Comparison of ENCODE assay signal across 25 cellular contexts in the genomic region with DNA sequence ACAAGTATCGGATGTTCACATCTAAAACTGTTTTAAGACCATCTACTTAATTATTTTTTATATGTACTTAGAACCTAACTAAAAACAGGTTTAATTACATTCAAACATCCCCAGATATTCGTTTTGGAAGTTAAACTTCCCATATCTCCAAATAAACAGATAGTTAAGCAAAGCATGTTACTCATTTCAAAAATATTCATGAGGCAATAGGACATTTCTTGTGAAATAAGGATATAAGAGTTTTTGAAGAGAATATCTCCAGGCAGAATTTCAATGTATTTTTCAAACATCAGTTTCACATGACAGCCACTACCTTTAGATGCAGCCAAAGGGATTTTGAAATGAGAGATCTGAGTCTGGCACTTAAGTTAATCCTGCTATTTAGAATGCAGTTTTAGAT.
A peak's percentile ranks its signal among the peaks of the same experiment; 100 is the strongest.
DNase-seq lines count a peak whose midpoint lies in the region; ATAC-seq and TF ChIP-seq lines count a peak whose summit lies in the region.
"Had no signal": no experiment of that assay in that cellular context is flagged by ENCODE, and none has a peak within 500 bp of the region (broad histone marks: within the 10 kb centered on the region; RNA-seq: fewer than 3 reads in every experiment).

No MANE protein-coding gene starts in this region.

- H3K4me3 ChIP-seq in BJ (ENCODE audit: low read depth, low read length) (no peak overlapping the region), IMR-90 (ENCODE audit: insufficient read depth, low read depth, low read length) (no peak overlapping the region), choroid plexus epithelial cell (ENCODE audit: low read depth, low read length) (no peak overlapping the region), foreskin fibroblast (ENCODE audit: low read depth in 1 of 2, low read length in 2 of 2) (no peak overlapping the region)
- H3K4me3 ChIP-seq: dorsolateral prefrontal cortex, gastrocnemius medialis, left lung, right lobe of liver had no signal

- H3K23ac ChIP-seq in IMR-90 (ENCODE audit: low read depth, low read length): no peak overlapping the region

- H3K27me3 Mint-ChIP-seq in T-cell: no peaks in the 10 kb centered on the region
- H3K27me3 Mint-ChIP-seq: central memory CD8-positive, alpha-beta T cell had no signal

- H3K27ac Mint-ChIP-seq in T-cell: no peak overlapping the region
- H3K27ac Mint-ChIP-seq: stimulated activated effector memory CD8-positive, alpha-beta T cell treated with anti-CD3 and anti-CD28 coated beads, Interleukin-12 subunit alpha, Interleukin-12 subunit beta, amount 100 ng/mL, for 72 hours had no signal

- no peaks in the 10 kb centered on the region for H3K4me1 Mint-ChIP-seq in T-cell
- H3K4me1 Mint-ChIP-seq: central memory CD8-positive, alpha-beta T cell; stimulated activated effector memory CD8-positive, alpha-beta T cell treated with anti-CD3 and anti-CD28 coated beads, Interleukin-12 subunit alpha, Interleukin-12 subunit beta, amount 100 ng/mL, for 72 hours had no signal

- peaks cover 8% of the 10 kb centered on the region for H3K9me3 ChIP-seq in IMR-90 (ENCODE audit: control insufficient read depth, insufficient read depth, low read length)
- H3K9me3 ChIP-seq: gastrocnemius medialis, right lobe of liver had no signal

- H4K8ac ChIP-seq in IMR-90 (ENCODE audit: low read depth in 2 of 2, low read length in 2 of 2): peak overlapping the region in 1 of 2 experiments; percentile 33; a peak in 1 of 4 replicates

- DNase-seq in BJ (ENCODE audit: low read depth): peak; percentile 31
- peak; percentile 79 for DNase-seq in IMR-90
- peak; percentile 79 for DNase-seq in choroid plexus epithelial cell (ENCODE audit: low read depth)
- peak; percentile 47 to 70 for DNase-seq in foreskin fibroblast
- no peak for DNase-seq in posterior cingulate gyrus
- no peak for DNase-seq in T-cell
- no peak for DNase-seq in NAMALWA (ENCODE audit: low spot score)
- DNase-seq: activated CD4-positive, alpha-beta T cell treated with anti-CD3 and anti-CD28 coated beads, Interleukin-2, amount 50 U/mL, for 48 hours; activated CD8-positive, alpha-beta memory T cell treated with anti-CD3 and anti-CD28 coated beads, Interleukin-2, amount 50 U/mL, for 4 hours; activated naive CD4-positive, alpha-beta T cell treated with anti-CD3 and anti-CD28 coated beads, Interleukin-2, amount 50 U/mL, for 16 hours; aorta; Calu3; dorsolateral prefrontal cortex; gastrocnemius medialis; hypothalamus; MM.1S; NCI-H1417 treated with DMSO at 0.1 percent for 48 hours; NCI-H82; right lobe of liver; stimulated activated CD4-positive, alpha-beta T cell treated with anti-CD3 and anti-CD28 coated beads, Interleukin-4, amount 100 ng/mL, for 24 hours had no signal

- peak overlapping the region; percentile 92 for H2BK5ac ChIP-seq in IMR-90 (ENCODE audit: low read depth, low read length, poor library complexity, severe bottlenecking)

- H3K27ac ChIP-seq in IMR-90 (ENCODE audit: insufficient read depth, low read length): peak overlapping the region; percentile 60; the same call in 1 of the 2 replicates
- H3K27ac ChIP-seq: dorsolateral prefrontal cortex, gastrocnemius medialis, left lung, right lobe of liver, RWPE1 had no signal

- no peak overlapping the region for H3K9ac ChIP-seq in IMR-90 (ENCODE audit: low read depth, low read length)

- 0 out of 2 replicates have a peak, but pooled peaks cover 1% of the 10 kb centered on the region for H3K4me1 ChIP-seq in IMR-90 (ENCODE audit: control insufficient read depth, insufficient read depth, low read length)
- H3K4me1 ChIP-seq: gastrocnemius medialis, left lung, right lobe of liver had no signal

- H3K27me3 ChIP-seq in BJ (ENCODE audit: control insufficient read depth, insufficient read depth, low read length): no peaks in the 10 kb centered on the region
- H3K27me3 ChIP-seq in IMR-90 (ENCODE audit: control insufficient read depth, insufficient read depth, low read length): no peaks in the 10 kb centered on the region
- H3K27me3 ChIP-seq: dorsolateral prefrontal cortex, gastrocnemius medialis, left lung, right lobe of liver had no signal

- BruUV-seq in IMR-90 (replicated peaks; lab: Mats Ljungman, UMichigan): no TSS peak

- no CpG with 5 or more reads among the region's 2 CpGs for WGBS in IMR-90 (ENCODE audit: extremely low coverage in 2 of 2, insufficient read length in 1 of 2), 2 experiments

- no peak overlapping the region for H3K14ac ChIP-seq in IMR-90 (replicated peaks; ENCODE audit: low read depth, low read length)

- in situ Hi-C loops in IMR-90 (cut with MboI; ENCODE audit: low sequenced_read_pairs): no loop called here

- peak overlapping the region; percentile 97 for H3K18ac ChIP-seq in IMR-90 (ENCODE audit: low read depth, low read length)

- H3K4ac ChIP-seq in IMR-90 (ENCODE audit: low read depth, low read length): no peak overlapping the region; the same call in 1 of the 2 replicates

- intact Hi-C loops in IMR-90 (cut with micrococcal nuclease) (no loop called here), posterior cingulate gyrus (cut with DNase I) (no loop called here)

- H4K20me1 ChIP-seq in IMR-90 (ENCODE audit: insufficient read depth, low read length): no peaks in the 10 kb centered on the region

- POLR2A ChIA-PET in BJ (lab: Charles Lee): no interaction called here
- POLR2A ChIA-PET in IMR-90 (lab: Charles Lee; ENCODE audit: unreplicated experiment): no interaction called here
- POLR2A ChIA-PET in T-cell (lab: Charles Lee): no interaction called here

- no peak overlapping the region for H4K91ac ChIP-seq in IMR-90 (ENCODE audit: insufficient read depth, low read depth, low read length)

- H2AFZ ChIP-seq in IMR-90 (replicated peaks; ENCODE audit: low read length, poor library complexity): no peak overlapping the region

- H2BK120ac ChIP-seq in IMR-90 (ENCODE audit: low read depth, low read length): peak overlapping the region; percentile 81

- no peak overlapping the region for H2AK9ac ChIP-seq in IMR-90 (replicated peaks; ENCODE audit: low read depth, low read length, poor library complexity)

- dilution Hi-C loops in IMR-90 (cut with HindIII; ENCODE audit: low sequenced_read_pairs, unreplicated experiment): no loop called here

- TF ChIP-seq CTCF in BJ (IDR thresholded peaks at IDR 0.05; ENCODE audit: insufficient read depth, low read depth, low read length) (no peak), IMR-90 (conservative IDR thresholded peaks at IDR 0.05; ENCODE audit: low read depth, low read length) (no peak), choroid plexus epithelial cell (conservative IDR thresholded peaks at IDR 0.05; ENCODE audit: low read depth, low read length) (no peak), foreskin fibroblast (IDR thresholded peaks at IDR 0.05; ENCODE audit: low read depth, low read length) (no peak)

- peaks cover 4 to 14% (median 6%) of the 10 kb centered on the region in 3 donors for H3K9me3 Mint-ChIP-seq in T-cell

- no peak overlapping the region for H3K4me3 Mint-ChIP-seq in T-cell
- H3K4me3 Mint-ChIP-seq: central memory CD8-positive, alpha-beta T cell; stimulated activated effector memory CD8-positive, alpha-beta T cell treated with anti-CD3 and anti-CD28 coated beads, Interleukin-12 subunit alpha, Interleukin-12 subunit beta, amount 100 ng/mL, for 72 hours had no signal

- CTCF ChIA-PET in BJ (lab: Yijun Ruan, JAX): no interaction called here
- CTCF ChIA-PET in IMR-90 (lab: Yijun Ruan, JAX): no interaction called here
- CTCF ChIA-PET in T-cell (lab: Charles Lee): no interaction called here

- no peaks in the 10 kb centered on the region for H3K9me1 ChIP-seq in IMR-90 (ENCODE audit: insufficient read depth, low read length)

- TF ChIP-seq RAD21 in IMR-90 (IDR thresholded peaks at IDR 0.05; ENCODE audit: low read length): no peak

- peak overlapping the region; percentile 80; the same call in 1 of the 2 replicates for H4K5ac ChIP-seq in IMR-90 (ENCODE audit: low read depth, low read length)

- H3K79me1 ChIP-seq in IMR-90 (ENCODE audit: low read depth in 1 of 2, low read length in 2 of 2): no peaks in the 10 kb centered on the region

- H2BK20ac ChIP-seq in IMR-90 (ENCODE audit: low read depth, low read length): peak overlapping the region; percentile 86; the same call in 1 of the 2 replicates

- H3K36me3 Mint-ChIP-seq in T-cell: no peaks in the 10 kb centered on the region
- H3K36me3 Mint-ChIP-seq: stimulated activated effector memory CD8-positive, alpha-beta T cell treated with anti-CD3 and anti-CD28 coated beads, Interleukin-12 subunit alpha, Interleukin-12 subunit beta, amount 100 ng/mL, for 72 hours had no signal

- peak overlapping the region; percentile 71; the same call in 1 of the 2 replicates for H3K4me2 ChIP-seq in IMR-90 (ENCODE audit: low read depth, low read length)

- ATAC-seq in IMR-90 (ENCODE audit: low read depth) (peak; percentile 60), T-cell (replicated peaks in 1 of 4) (no peak), HG03354 (IDR thresholded peaks at IDR 0.05; ENCODE audit: poor library complexity, severe bottlenecking, unreplicated experiment) (no peak)
- ATAC-seq: gastrocnemius medialis; left lung; right lobe of liver; stimulated activated effector memory CD8-positive, alpha-beta T cell treated with anti-CD3 and anti-CD28 coated beads, Interleukin-12 subunit alpha, Interleukin-12 subunit beta, amount 100 ng/mL, for 72 hours had no signal

- H3K36me3 ChIP-seq in BJ (ENCODE audit: control insufficient read depth, insufficient read depth, low read length) (no peaks in the 10 kb centered on the region), IMR-90 (ENCODE audit: control insufficient read depth, insufficient read depth, low read length) (no peaks in the 10 kb centered on the region)
- H3K36me3 ChIP-seq: gastrocnemius medialis, left lung, right lobe of liver had no signal

- no peak overlapping the region for H3K56ac ChIP-seq in IMR-90 (ENCODE audit: extremely low read depth, insufficient read depth, low read length)

- no peak for TF ChIP-seq POLR2A in IMR-90 (IDR thresholded peaks at IDR 0.05; ENCODE audit: low read depth, low read length)

- no peak overlapping the region for H2AK5ac ChIP-seq in IMR-90 (ENCODE audit: low read depth, low read length)

- peak overlapping the region; percentile 39; the same call in 1 of the 3 replicates for H2BK15ac ChIP-seq in IMR-90 (ENCODE audit: low read depth, low read length)

TF ChIP-seq in IMR-90, 13 proteins besides CTCF, POLR2A, EP300 and RAD21 (continues in another document):
- peak; percentile 93 for TF ChIP-seq CEBPB (IDR thresholded peaks at IDR 0.05; ENCODE audit: low read depth, low read length)
- TF ChIP-seq CHD1 (IDR thresholded peaks at IDR 0.05; ENCODE audit: low read depth, low read length): no peak
- TF ChIP-seq, protein P1, sequence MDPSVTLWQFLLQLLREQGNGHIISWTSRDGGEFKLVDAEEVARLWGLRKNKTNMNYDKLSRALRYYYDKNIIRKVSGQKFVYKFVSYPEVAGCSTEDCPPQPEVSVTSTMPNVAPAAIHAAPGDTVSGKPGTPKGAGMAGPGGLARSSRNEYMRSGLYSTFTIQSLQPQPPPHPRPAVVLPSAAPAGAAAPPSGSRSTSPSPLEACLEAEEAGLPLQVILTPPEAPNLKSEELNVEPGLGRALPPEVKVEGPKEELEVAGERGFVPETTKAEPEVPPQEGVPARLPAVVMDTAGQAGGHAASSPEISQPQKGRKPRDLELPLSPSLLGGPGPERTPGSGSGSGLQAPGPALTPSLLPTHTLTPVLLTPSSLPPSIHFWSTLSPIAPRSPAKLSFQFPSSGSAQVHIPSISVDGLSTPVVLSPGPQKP (IDR thresholded peaks at IDR 0.05; ENCODE audit: borderline replicate concordance, low read depth, low read length): no peak
- TF ChIP-seq MAZ (IDR thresholded peaks at IDR 0.05; ENCODE audit: borderline replicate concordance, low read depth, low read length): no peak

Comparison
In these comparisons a context has a peak if more than half of its experiments do, and no peak if none do; other contexts are left out.
1. DNase-seq: peak in BJ (single experiment), IMR-90 (single experiment), choroid plexus epithelial cell (single experiment) and foreskin fibroblast (2 of 2); none in posterior cingulate gyrus (0 of 10), T-cell (0 of 34) and NAMALWA (single experiment).